ENCODE assay signal across 8 cellular contexts in genomic region chr7:18866359-18867036, GRCh38.
DNase-seq lines count a peak whose midpoint lies in the region; ATAC-seq, FAIRE-seq and TF ChIP-seq lines count a peak whose summit lies in the region.

No MANE protein-coding gene starts in this region.

- ATAC-seq in GM21381 (IDR thresholded peaks at IDR 0.05; ENCODE audit: unreplicated experiment) (peak; percentile 71), sciatic nerve (peak; percentile 98), HepG2 (no peak)

- H3K4me3 ChIP-seq in HepG2 (replicated peaks in 1 of 3; ENCODE audit: insufficient read depth in 1 of 3, low read depth in 2 of 3, low read length in 3 of 3), result no peak overlapping the region
- H3K4me3 ChIP-seq in small intestine (ENCODE audit: low read depth in 1 of 2, low read length in 2 of 2), result no peak overlapping the region
- no peak overlapping the region for H3K4me3 ChIP-seq in testis

- no peak overlapping the region for H3K4me2 ChIP-seq in HepG2 (ENCODE audit: low read depth, low read length)

- H2AFZ ChIP-seq in HepG2 (ENCODE audit: low read length), result no peak overlapping the region

- TF ChIP-seq POLR2A in HepG2 (IDR thresholded peaks at IDR 0.05; ENCODE audit: insufficient read depth in 1 of 2, low read depth in 2 of 2, low read length in 2 of 2) (no peak), testis (IDR thresholded peaks at IDR 0.05) (no peak)

- FAIRE-seq in HepG2 (lab: Jason Lieb, UNC) (no peak), small intestine (lab: Jason Lieb, UNC) (no peak)

- CTCF ChIA-PET in HepG2 (lab: Yijun Ruan, JAX; ENCODE audit: low intra/inter-chr PET ratio, low total read pairs), result no interaction called here

- POLR2A ChIA-PET in HepG2 (lab: Yijun Ruan, JAX), result no interaction called here

- TF ChIP-seq CTCF in HepG2 (CRISPR knock-in tag; IDR thresholded peaks at IDR 0.05), result no peak
- TF ChIP-seq CTCF in testis (IDR thresholded peaks at IDR 0.05), result no peak

- BruUV-seq in HepG2 (replicated peaks; lab: Mats Ljungman, UMichigan), result no TSS peak

- H3K27ac ChIP-seq in HepG2 (ENCODE audit: extremely low read length, insufficient read depth, low read length) (no peak overlapping the region), small intestine (ENCODE audit: low read depth in 1 of 2, low read length in 1 of 2) (no peak overlapping the region), testis (no peak overlapping the region)

- WGBS in HepG2 (ENCODE audit: low lambda C conversion rate), result 2% methylated on average over 4 of the region's 4 CpGs
- 61 to 82% (median 78%) methylated on average over 4 of the region's 4 CpGs for WGBS in small intestine, 3 donors
- 48 to 53% methylated on average over 4 of the region's 4 CpGs for WGBS in testis, 2 donors

- in situ Hi-C loops in HepG2 (cut with HindIII; ENCODE audit: extremely low pct_ligation_motif_present, low pct_unique_long_range_greater_than_20kb), result no loop called here

- intact Hi-C loops in sciatic nerve (cut with DNase I) (no loop called here), HepG2 (cut with micrococcal nuclease; ENCODE audit: unreplicated experiment) (no loop called here), testis (cut with DNase I; ENCODE audit: low total_unique reads) (no loop called here)

- no peak overlapping the region for H3K9ac ChIP-seq in HepG2 (ENCODE audit: insufficient read depth, low read depth, low read length)

- H3K27me3 ChIP-seq in HepG2 (ENCODE audit: control insufficient read depth in 1 of 2, insufficient read depth in 2 of 2, low read length in 2 of 2) (no peaks in the 10 kb centered on the region), small intestine (ENCODE audit: control insufficient read depth in 2 of 2, insufficient read depth in 2 of 2, low read length in 2 of 2) (no peaks in the 10 kb centered on the region), testis (no peaks in the 10 kb centered on the region)

- H4K20me1 ChIP-seq in HepG2 (ENCODE audit: insufficient read depth, low read length), result no peaks in the 10 kb centered on the region

- DNase-seq in COLO829 (ENCODE audit: low spot score), result peak; percentile 99
- DNase-seq in HT1080 (ENCODE audit: low read depth), result peak; percentile 91
- peak; percentile 100 for DNase-seq in dedifferentiated amniotic fluid mesenchymal stem cell (ENCODE audit: extremely low spot score)
- peak; percentile 87 for DNase-seq in sciatic nerve (ENCODE audit: low spot score)
- DNase-seq in HepG2 (ENCODE audit: low spot score), result no peak
- no peak for DNase-seq in small intestine
- DNase-seq in testis, result no peak

- TF ChIP-seq EP300 in HepG2 (IDR thresholded peaks at IDR 0.05; ENCODE audit: low read depth in 2 of 2, low read length in 2 of 2) (no peak), HepG2 (CRISPR knock-in tag; IDR thresholded peaks at IDR 0.05; ENCODE audit: borderline replicate concordance) (no peak)

- no peaks in the 10 kb centered on the region for H3K79me2 ChIP-seq in HepG2 (ENCODE audit: insufficient read depth, low read length)

- no peaks in the 10 kb centered on the region for H3K36me3 ChIP-seq in HepG2 (replicated peaks in 1 of 2; ENCODE audit: control insufficient read depth in 1 of 2, insufficient read depth in 2 of 2, low read length in 2 of 2)
- no peaks in the 10 kb centered on the region for H3K36me3 ChIP-seq in small intestine (ENCODE audit: control insufficient read depth in 2 of 2, insufficient read depth in 2 of 2, low read length in 2 of 2)
- H3K36me3 ChIP-seq in testis (ENCODE audit: low read depth, missing control alignments), result no peaks in the 10 kb centered on the region

- TF ChIP-seq RAD21 in HepG2 (CRISPR knock-in tag; IDR thresholded peaks at IDR 0.05), result no peak

- no peaks in the 10 kb centered on the region for H3K4me1 ChIP-seq in HepG2 (ENCODE audit: insufficient read depth, low read length)
- no peaks in the 10 kb centered on the region for H3K4me1 ChIP-seq in small intestine (ENCODE audit: control insufficient read depth in 2 of 2, insufficient read depth in 1 of 2, low read depth in 1 of 2, low read length in 1 of 2)
- no peaks in the 10 kb centered on the region for H3K4me1 ChIP-seq in testis

- H3K9me3 ChIP-seq in HepG2 (ENCODE audit: low read length) (peaks cover 93% of the 10 kb centered on the region), small intestine (ENCODE audit: control insufficient read depth, low read depth) (no peaks in the 10 kb centered on the region), testis (no peaks in the 10 kb centered on the region)

TF ChIP-seq in HepG2, 621 proteins besides CTCF, POLR2A, EP300 and RAD21:
- TF ChIP-seq ZNF761 (CRISPR knock-in tag; conservative IDR thresholded peaks at IDR 0.05) (no peak), ELF3 (CRISPR knock-in tag; IDR thresholded peaks at IDR 0.05) (no peak), BHLHE40 (IDR thresholded peaks at IDR 0.05; ENCODE audit: low read length) (no peak), ZFP36L2 (CRISPR knock-in tag; IDR thresholded peaks at IDR 0.05) (no peak), SP4 (CRISPR knock-in tag; IDR thresholded peaks at IDR 0.05) (no peak), ZNF430 (CRISPR knock-in tag; IDR thresholded peaks at IDR 0.05) (no peak), TARDBP (CRISPR knock-in tag; IDR thresholded peaks at IDR 0.05) (no peak), ZNF580 (CRISPR knock-in tag; IDR thresholded peaks at IDR 0.05; ENCODE audit: borderline replicate concordance, low read depth) (no peak), TBP (CRISPR knock-in tag; IDR thresholded peaks at IDR 0.05) (no peak), ZNF235 (CRISPR knock-in tag; IDR thresholded peaks at IDR 0.05; ENCODE audit: borderline replicate concordance) (no peak), KAT2B (IDR thresholded peaks at IDR 0.05; ENCODE audit: borderline replicate concordance, low read depth, low read length) (no peak), ZNF121 (CRISPR knock-in tag; IDR thresholded peaks at IDR 0.05) (no peak), MZF1 (CRISPR knock-in tag; IDR thresholded peaks at IDR 0.05; ENCODE audit: borderline replicate concordance) (no peak), ZSCAN12 (CRISPR knock-in tag; IDR thresholded peaks at IDR 0.05) (no peak), ZNF446 (CRISPR knock-in tag; IDR thresholded peaks at IDR 0.05) (no peak), ZNF879 (CRISPR knock-in tag; IDR thresholded peaks at IDR 0.05) (no peak), SOX5 (CRISPR knock-in tag; IDR thresholded peaks at IDR 0.05; ENCODE audit: borderline replicate concordance) (no peak), IRX3 (CRISPR knock-in tag; IDR thresholded peaks at IDR 0.05; ENCODE audit: borderline replicate concordance, low read depth) (no peak), ZSCAN29 (CRISPR knock-in tag; conservative IDR thresholded peaks at IDR 0.05) (no peak)
- TF ChIP-seq, protein P1, sequence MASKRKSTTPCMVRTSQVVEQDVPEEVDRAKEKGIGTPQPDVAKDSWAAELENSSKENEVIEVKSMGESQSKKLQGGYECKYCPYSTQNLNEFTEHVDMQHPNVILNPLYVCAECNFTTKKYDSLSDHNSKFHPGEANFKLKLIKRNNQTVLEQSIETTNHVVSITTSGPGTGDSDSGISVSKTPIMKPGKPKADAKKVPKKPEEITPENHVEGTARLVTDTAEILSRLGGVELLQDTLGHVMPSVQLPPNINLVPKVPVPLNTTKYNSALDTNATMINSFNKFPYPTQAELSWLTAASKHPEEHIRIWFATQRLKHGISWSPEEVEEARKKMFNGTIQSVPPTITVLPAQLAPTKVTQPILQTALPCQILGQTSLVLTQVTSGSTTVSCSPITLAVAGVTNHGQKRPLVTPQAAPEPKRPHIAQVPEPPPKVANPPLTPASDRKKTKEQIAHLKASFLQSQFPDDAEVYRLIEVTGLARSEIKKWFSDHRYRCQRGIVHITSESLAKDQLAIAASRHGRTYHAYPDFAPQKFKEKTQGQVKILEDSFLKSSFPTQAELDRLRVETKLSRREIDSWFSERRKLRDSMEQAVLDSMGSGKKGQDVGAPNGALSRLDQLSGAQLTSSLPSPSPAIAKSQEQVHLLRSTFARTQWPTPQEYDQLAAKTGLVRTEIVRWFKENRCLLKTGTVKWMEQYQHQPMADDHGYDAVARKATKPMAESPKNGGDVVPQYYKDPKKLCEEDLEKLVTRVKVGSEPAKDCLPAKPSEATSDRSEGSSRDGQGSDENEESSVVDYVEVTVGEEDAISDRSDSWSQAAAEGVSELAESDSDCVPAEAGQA (IDR thresholded peaks at IDR 0.05; ENCODE audit: low read depth), result no peak
- TF ChIP-seq, protein P1 (CRISPR knock-in tag; IDR thresholded peaks at IDR 0.05; ENCODE audit: borderline replicate concordance), result no peak

Comparison
In these comparisons a context has a peak if more than half of its experiments do, and no peak if none do; other contexts are left out.
1. DNase-seq: peak in COLO829 (single experiment), HT1080 (single experiment), dedifferentiated amniotic fluid mesenchymal stem cell (single experiment) and sciatic nerve (single experiment); none in HepG2 (single experiment), small intestine (single experiment) and testis (single experiment).